In the genomic region with DNA sequence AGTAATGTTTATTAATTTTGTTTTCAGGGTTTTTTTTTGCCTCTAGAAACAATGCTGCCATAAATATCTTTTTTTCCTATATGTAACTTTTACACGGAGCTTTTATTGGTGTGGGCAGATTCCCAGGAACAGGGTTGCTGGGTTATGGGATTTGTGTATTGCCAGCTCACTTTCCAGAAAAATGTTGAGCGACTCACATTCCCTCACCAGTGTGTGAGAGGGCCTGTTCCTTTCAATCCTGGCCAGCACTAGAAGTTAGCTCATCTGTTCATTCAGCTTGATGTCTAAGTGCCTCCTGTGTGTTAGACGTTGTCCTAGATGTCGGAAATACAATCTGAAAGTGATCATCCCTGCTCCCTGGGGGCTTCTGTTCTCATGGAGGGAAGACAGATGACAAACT, we compare ENCODE assay signal across 24 cellular contexts. TPM values are rescaled to one million over a fixed set of nuclear protein-coding genes. Genes with fewer than 3 reads are reported as not detected.
DNase-seq lines count a peak whose midpoint lies in the region; ATAC-seq, FAIRE-seq and TF ChIP-seq lines count a peak whose summit lies in the region.
"Had no signal": no experiment of that assay in that cellular context is flagged by ENCODE, and none has a peak within 500 bp of the region (broad histone marks: within the 10 kb centered on the region; RNA-seq: fewer than 3 reads in every experiment).

No MANE protein-coding gene starts in this region.

- H3K36me3 ChIP-seq in mammary epithelial cell (ENCODE audit: insufficient read depth, low read length): no peaks in the 10 kb centered on the region
- H3K36me3 ChIP-seq in breast epithelium: peaks cover 4% of the 10 kb centered on the region
- H3K36me3 ChIP-seq in astrocyte (ENCODE audit: insufficient read depth, low read length): peaks cover 3% of the 10 kb centered on the region
- H3K36me3 ChIP-seq in WERI-Rb-1: peaks cover 46% of the 10 kb centered on the region

- BruUV-seq in mammary epithelial cell (replicated peaks; lab: Mats Ljungman, UMichigan): no TSS peak

- H4K20me1 ChIP-seq in mammary epithelial cell (ENCODE audit: insufficient read depth, low read length) (no peaks in the 10 kb centered on the region), astrocyte (ENCODE audit: insufficient read depth, low read length) (peaks cover 36% of the 10 kb centered on the region)

- no peak overlapping the region for H2AFZ ChIP-seq in mammary epithelial cell (ENCODE audit: low read depth, low read length)
- H2AFZ ChIP-seq in astrocyte (ENCODE audit: low read depth, low read length): no peak overlapping the region
- H2AFZ ChIP-seq: GM23338, PC-9 had no signal

- no peak overlapping the region for H3K27ac ChIP-seq in mammary epithelial cell (ENCODE audit: insufficient read depth, low read depth, low read length)
- H3K27ac ChIP-seq in breast epithelium: no peak overlapping the region
- H3K27ac ChIP-seq in astrocyte (ENCODE audit: low read depth, low read length): no peak overlapping the region
- no peak overlapping the region for H3K27ac ChIP-seq in WERI-Rb-1
- H3K27ac ChIP-seq: 22Rv1, PC-9 had no signal

- in situ Hi-C loops in mammary epithelial cell (cut with MboI; ENCODE audit: low sequenced_read_pairs in 2 of 2): no loop called here

- intact Hi-C loops in mammary epithelial cell (cut with micrococcal nuclease) (loop anchor here (5.0 kb wide), 1 partner anchor 195 kb away; a partner anchor contains a TSS), breast epithelium (cut with DNase I; ENCODE audit: low total_unique reads) (no loop called here)

- H3K27ac Mint-ChIP-seq in astrocyte (ENCODE audit: unreplicated experiment): peak overlapping the region; percentile 34
- peak overlapping the region; percentile 19 for H3K27ac Mint-ChIP-seq in stimulated activated effector memory CD8-positive, alpha-beta T cell treated with anti-CD3 and anti-CD28 coated beads, Interleukin-12 subunit alpha, Interleukin-12 subunit beta, amount 100 ng/mL, for 72 hours
- no peak overlapping the region for H3K27ac Mint-ChIP-seq in activated CD4-positive, alpha-beta T cell treated with anti-CD3 and anti-CD28 coated beads, Interleukin-2, amount 10 ng/mL, durations not matched to agents 7 days and 5 days
- no peak overlapping the region for H3K27ac Mint-ChIP-seq in naive thymus-derived CD8-positive, alpha-beta T cell
- H3K27ac Mint-ChIP-seq: GM23338 had no signal

- H3K4me1 ChIP-seq in mammary epithelial cell (ENCODE audit: insufficient read depth, low read length) (peaks cover 4% of the 10 kb centered on the region), breast epithelium (peaks cover 0 to 6% of the 10 kb centered on the region in 2 donors), astrocyte (ENCODE audit: insufficient read depth, low read length) (peaks cover 11% of the 10 kb centered on the region)

- peaks cover 14% of the 10 kb centered on the region for H3K9me3 Mint-ChIP-seq in astrocyte (ENCODE audit: unreplicated experiment)
- peaks cover 14% of the 10 kb centered on the region for H3K9me3 Mint-ChIP-seq in stimulated activated effector memory CD8-positive, alpha-beta T cell treated with anti-CD3 and anti-CD28 coated beads, Interleukin-12 subunit alpha, Interleukin-12 subunit beta, amount 100 ng/mL, for 72 hours
- H3K9me3 Mint-ChIP-seq in activated CD4-positive, alpha-beta T cell treated with anti-CD3 and anti-CD28 coated beads, Interleukin-2, amount 10 ng/mL, durations not matched to agents 7 days and 5 days: peaks cover 41% of the 10 kb centered on the region
- peaks cover 9 to 64% (median 36%) of the 10 kb centered on the region in 9 donors for H3K9me3 Mint-ChIP-seq in naive thymus-derived CD8-positive, alpha-beta T cell

- dilution Hi-C loops in mammary epithelial cell (cut with HindIII; ENCODE audit: low sequenced_read_pairs): no loop called here

- WGBS in mammary epithelial cell (ENCODE audit: low coverage, missing lambda C conversion rate): 87% methylated on average over 4 of the region's 4 CpGs

- H3K4me3 ChIP-seq in mammary epithelial cell (replicated peaks in 1 of 3; ENCODE audit: insufficient read depth in 1 of 3, low read depth in 2 of 3, low read length in 3 of 3) (no peak overlapping the region), breast epithelium (no peak overlapping the region), astrocyte (ENCODE audit: insufficient read depth, low read depth, low read length) (no peak overlapping the region), WERI-Rb-1 (ENCODE audit: low read depth, low read length) (no peak overlapping the region)
- H3K4me3 ChIP-seq: GM23338, PC-9 had no signal

- H3K36me3 Mint-ChIP-seq in astrocyte (ENCODE audit: low read depth, unreplicated experiment): peaks cover 39% of the 10 kb centered on the region
- peaks cover 45% of the 10 kb centered on the region for H3K36me3 Mint-ChIP-seq in stimulated activated effector memory CD8-positive, alpha-beta T cell treated with anti-CD3 and anti-CD28 coated beads, Interleukin-12 subunit alpha, Interleukin-12 subunit beta, amount 100 ng/mL, for 72 hours
- H3K36me3 Mint-ChIP-seq in activated CD4-positive, alpha-beta T cell treated with anti-CD3 and anti-CD28 coated beads, Interleukin-2, amount 10 ng/mL, durations not matched to agents 7 days and 5 days (ENCODE audit: low read depth): peaks cover 55% of the 10 kb centered on the region
- peaks cover 43 to 54% (median 49%) of the 10 kb centered on the region in 3 donors for H3K36me3 Mint-ChIP-seq in naive thymus-derived CD8-positive, alpha-beta T cell

- H3K27me3 ChIP-seq in mammary epithelial cell (ENCODE audit: insufficient read depth, low read length) (no peaks in the 10 kb centered on the region), breast epithelium (no peaks in the 10 kb centered on the region), astrocyte (ENCODE audit: insufficient read depth, low read length) (no peaks in the 10 kb centered on the region), WERI-Rb-1 (ENCODE audit: insufficient read depth, low read depth, severe bottlenecking) (no peaks in the 10 kb centered on the region)

- peaks cover 19% of the 10 kb centered on the region for H3K4me1 Mint-ChIP-seq in astrocyte (ENCODE audit: low read depth, unreplicated experiment)
- peaks cover 39% of the 10 kb centered on the region for H3K4me1 Mint-ChIP-seq in stimulated activated effector memory CD8-positive, alpha-beta T cell treated with anti-CD3 and anti-CD28 coated beads, Interleukin-12 subunit alpha, Interleukin-12 subunit beta, amount 100 ng/mL, for 72 hours
- peaks cover 19% of the 10 kb centered on the region for H3K4me1 Mint-ChIP-seq in activated CD4-positive, alpha-beta T cell treated with anti-CD3 and anti-CD28 coated beads, Interleukin-2, amount 10 ng/mL, durations not matched to agents 7 days and 5 days
- peaks cover 19 to 28% (median 24%) of the 10 kb centered on the region in 4 donors for H3K4me1 Mint-ChIP-seq in naive thymus-derived CD8-positive, alpha-beta T cell

- H3K4me2 ChIP-seq in mammary epithelial cell (ENCODE audit: insufficient read depth, low read depth, low read length) (no peak overlapping the region), astrocyte (ENCODE audit: low read length) (no peak overlapping the region)
- H3K4me2 ChIP-seq: GM23338, PC-9 had no signal

- H3K27me3 Mint-ChIP-seq in astrocyte (ENCODE audit: low read depth, unreplicated experiment): no peaks in the 10 kb centered on the region
- no peaks in the 10 kb centered on the region for H3K27me3 Mint-ChIP-seq in activated CD4-positive, alpha-beta T cell treated with anti-CD3 and anti-CD28 coated beads, Interleukin-2, amount 10 ng/mL, durations not matched to agents 7 days and 5 days
- H3K27me3 Mint-ChIP-seq in naive thymus-derived CD8-positive, alpha-beta T cell: no peaks in the 10 kb centered on the region
- H3K27me3 Mint-ChIP-seq: CD4-positive, alpha-beta memory T cell had no signal

- POLR2A ChIA-PET in activated CD4-positive, alpha-beta T cell treated with anti-CD3 and anti-CD28 coated beads, Interleukin-2, amount 10 ng/mL, durations not matched to agents 7 days and 5 days (lab: Charles Lee): no interaction called here
- POLR2A ChIA-PET in naive thymus-derived CD8-positive, alpha-beta T cell (lab: Charles Lee): interaction anchor here (0.9 kb wide), 1 partner anchor 16 kb away, joined by 3 read pairs; no protein-coding TSS in a partner anchor

- no peak overlapping the region for H3K4me3 Mint-ChIP-seq in astrocyte (ENCODE audit: unreplicated experiment)
- no peak overlapping the region for H3K4me3 Mint-ChIP-seq in stimulated activated effector memory CD8-positive, alpha-beta T cell treated with anti-CD3 and anti-CD28 coated beads, Interleukin-12 subunit alpha, Interleukin-12 subunit beta, amount 100 ng/mL, for 72 hours
- no peak overlapping the region for H3K4me3 Mint-ChIP-seq in activated CD4-positive, alpha-beta T cell treated with anti-CD3 and anti-CD28 coated beads, Interleukin-2, amount 10 ng/mL, durations not matched to agents 7 days and 5 days
- no peak overlapping the region for H3K4me3 Mint-ChIP-seq in naive thymus-derived CD8-positive, alpha-beta T cell
- H3K4me3 Mint-ChIP-seq: CD4-positive, alpha-beta memory T cell; GM23338 had no signal

- DNase-seq in mammary epithelial cell (peak; percentile 2), breast epithelium (ENCODE audit: low spot score in 2 of 2) (no peak), astrocyte (ENCODE audit: low read depth) (peak; percentile 9), iris pigment epithelial cell (ENCODE audit: low read depth) (peak; percentile 25), WERI-Rb-1 (no peak)
- no peak for DNase-seq in stimulated activated effector memory CD8-positive, alpha-beta T cell treated with anti-CD3 and anti-CD28 coated beads, Interleukin-12 subunit alpha, Interleukin-12 subunit beta, amount 100 ng/mL, for 72 hours (ENCODE audit: low spot score in 2 of 2)
- no peak for DNase-seq in activated CD4-positive, alpha-beta T cell treated with anti-CD3 and anti-CD28 coated beads, Interleukin-2, amount 10 ng/mL, durations not matched to agents 7 days and 5 days
- no peak for DNase-seq in naive thymus-derived CD8-positive, alpha-beta T cell
- DNase-seq: Calu3; CD4-positive, alpha-beta memory T cell; DMS53; KBM-7; NCI-H1092; NCI-H146; NCI-H2081 treated with DMSO at 0.1 percent for 48 hours; NCI-H510A treated with DMSO at 0.1 percent for 48 hours; NCI-H82; PC-9 had no signal

- no peak for TF ChIP-seq POLR2A in breast epithelium (IDR thresholded peaks at IDR 0.05)

- TF ChIP-seq CTCF in mammary epithelial cell (conservative IDR thresholded peaks at IDR 0.05 in 1 of 2, IDR thresholded peaks at IDR 0.05 in 1 of 2; ENCODE audit: extremely low read depth in 1 of 2, insufficient read depth in 1 of 2, low read depth in 1 of 2, low read length in 2 of 2): no peak
- no peak for TF ChIP-seq CTCF in breast epithelium (IDR thresholded peaks at IDR 0.05)
- no peak for TF ChIP-seq CTCF in astrocyte (IDR thresholded peaks at IDR 0.05; ENCODE audit: insufficient read depth, low read depth, low read length)
- no peak for TF ChIP-seq CTCF in WERI-Rb-1 (IDR thresholded peaks at IDR 0.05; ENCODE audit: low read depth, low read length)

- H3K79me2 ChIP-seq in mammary epithelial cell (ENCODE audit: insufficient read depth, low read length): peaks cover 50% of the 10 kb centered on the region
- H3K79me2 ChIP-seq in astrocyte (ENCODE audit: insufficient read depth, low read length): peaks cover 67% of the 10 kb centered on the region

- H3K9me3 ChIP-seq in mammary epithelial cell (replicated peaks; ENCODE audit: insufficient read depth, low read length) (peaks cover 5% of the 10 kb centered on the region), breast epithelium (peaks cover 0 to 21% of the 10 kb centered on the region in 2 donors), astrocyte (ENCODE audit: insufficient read depth, low read depth, low read length) (no peaks in the 10 kb centered on the region), WERI-Rb-1 (ENCODE audit: severe bottlenecking) (no peaks in the 10 kb centered on the region)

- H3K9ac ChIP-seq in mammary epithelial cell (ENCODE audit: insufficient read depth, low read length) (no peak overlapping the region), astrocyte (ENCODE audit: low read length) (no peak overlapping the region)

- no peak for FAIRE-seq in astrocyte (lab: Jason Lieb, UNC)
- FAIRE-seq: GM18507 had no signal

- no peak for ATAC-seq in stimulated activated effector memory CD8-positive, alpha-beta T cell treated with anti-CD3 and anti-CD28 coated beads, Interleukin-12 subunit alpha, Interleukin-12 subunit beta, amount 100 ng/mL, for 72 hours
- no peak for ATAC-seq in naive thymus-derived CD8-positive, alpha-beta T cell
- ATAC-seq: GM23338, HCT116 had no signal

- CTCF ChIA-PET in mammary epithelial cell (lab: Charles Lee; ENCODE audit: low non-redundant PET): no interaction called here
- CTCF ChIA-PET in activated CD4-positive, alpha-beta T cell treated with anti-CD3 and anti-CD28 coated beads, Interleukin-2, amount 10 ng/mL, durations not matched to agents 7 days and 5 days (lab: Charles Lee): no interaction called here

RNA-seq across cellular contexts. Expression of a gene that starts 2.6 kb away (rescaled TPM):
- 10 to 100 TPM in 1 of 2 donors, 1 to 10 TPM in 1; 6.7 to 12.5 TPM for total RNA-seq in mammary epithelial cell
- 5.7 TPM for polyA plus RNA-seq in mammary epithelial cell
- polyA minus RNA-seq in mammary epithelial cell: 2.0 TPM
- total RNA-seq in breast epithelium: 1 to 10 TPM; 5.4 to 9.8 (median 8.9) TPM
- 10.9 and 12.2 TPM in 2 replicates for total RNA-seq in astrocyte
- total RNA-seq in activated CD4-positive, alpha-beta T cell treated with anti-CD3 and anti-CD28 coated beads, Interleukin-2, amount 10 ng/mL, durations not matched to agents 7 days and 5 days: 1 to 10 TPM; 6.4 TPM
- 1 to 10 TPM; 7.9 to 9.3 TPM for total RNA-seq in naive thymus-derived CD8-positive, alpha-beta T cell
- 1 to 10 TPM; 6.3 to 9.8 (median 6.9) TPM for polyA plus RNA-seq in naive thymus-derived CD8-positive, alpha-beta T cell

RNA-seq across cellular contexts. Expression of a gene that starts 30.4 kb away (rescaled TPM):
- total RNA-seq in mammary epithelial cell (1 to 10 TPM; 4.3 to 5.8 TPM), breast epithelium (1 to 10 TPM; 2.9 to 4.1 (median 3.4) TPM), astrocyte (4.9 and 6.8 TPM in 2 replicates)
- 0.85 TPM for polyA plus RNA-seq in mammary epithelial cell
- 2.3 TPM for polyA minus RNA-seq in mammary epithelial cell
- 1 to 10 TPM; 4.4 to 6.3 TPM for total RNA-seq in activated CD4-positive, alpha-beta T cell treated with anti-CD3 and anti-CD28 coated beads, Interleukin-2, amount 10 ng/mL, durations not matched to agents 7 days and 5 days
- 1 to 10 TPM; 8.5 to 9.0 TPM for total RNA-seq in naive thymus-derived CD8-positive, alpha-beta T cell
- polyA plus RNA-seq in naive thymus-derived CD8-positive, alpha-beta T cell: 1 to 10 TPM; 1.7 to 3.4 (median 1.8) TPM
- total RNA-seq: MCF 10A had no signal

RNA-seq across cellular contexts. Expression of a gene that starts 45.3 kb away (rescaled TPM):
- under 1 TPM in 1 of 2 donors, not detected in 1; 0.50 TPM for total RNA-seq in mammary epithelial cell
- polyA plus RNA-seq in mammary epithelial cell: not detected
- not detected for polyA minus RNA-seq in mammary epithelial cell
- under 1 TPM in 1 of 3 donors, not detected in 2; 0.33 TPM for total RNA-seq in breast epithelium
- total RNA-seq in astrocyte: 0.27 TPM in 1 of 2 replicates, not detected in the other
- under 1 TPM; 0.20 to 0.25 TPM for total RNA-seq in activated CD4-positive, alpha-beta T cell treated with anti-CD3 and anti-CD28 coated beads, Interleukin-2, amount 10 ng/mL, durations not matched to agents 7 days and 5 days
- total RNA-seq in naive thymus-derived CD8-positive, alpha-beta T cell: not detected
- polyA plus RNA-seq in naive thymus-derived CD8-positive, alpha-beta T cell: under 1 TPM in 1 of 3 donors, not detected in 2; 0.21 TPM
- total RNA-seq: Calu3; CD4-positive, alpha-beta memory T cell; MCF 10A had no signal
- polyA plus RNA-seq: BJ; CD4-positive, alpha-beta memory T cell; GM23338 had no signal

RNA-seq across cellular contexts. Expression of a gene that starts 58.9 kb away (rescaled TPM):
- total RNA-seq in mammary epithelial cell (1 to 10 TPM; 8.0 to 9.7 TPM), breast epithelium (10 to 100 TPM; 12.3 to 13.0 (median 12.5) TPM), astrocyte (2.3 and 3.2 TPM in 2 replicates)
- 1.9 TPM for polyA plus RNA-seq in mammary epithelial cell
- 1.3 TPM for polyA minus RNA-seq in mammary epithelial cell
- total RNA-seq in activated CD4-positive, alpha-beta T cell treated with anti-CD3 and anti-CD28 coated beads, Interleukin-2, amount 10 ng/mL, durations not matched to agents 7 days and 5 days: 1 to 10 TPM; 4.7 to 5.6 TPM
- total RNA-seq in naive thymus-derived CD8-positive, alpha-beta T cell: 10 to 100 TPM; 11.7 to 13.3 TPM
- polyA plus RNA-seq in naive thymus-derived CD8-positive, alpha-beta T cell: 1 to 10 TPM in 2 of 3 donors, under 1 TPM in 1; 0.93 to 2.8 (median 1.7) TPM
- total RNA-seq: Calu3, MCF 10A had no signal

Comparison
In these comparisons a context has a peak if more than half of its experiments do, and no peak if none do; other contexts are left out.
1. DNase-seq: peak in mammary epithelial cell (single experiment), astrocyte (single experiment) and iris pigment epithelial cell (single experiment); none in breast epithelium (0 of 2), stimulated activated effector memory CD8-positive, alpha-beta T cell treated with anti-CD3 and anti-CD28 coated beads, Interleukin-12 subunit alpha, Interleukin-12 subunit beta, amount 100 ng/mL, for 72 hours (0 of 2), activated CD4-positive, alpha-beta T cell treated with anti-CD3 and anti-CD28 coated beads, Interleukin-2, amount 10 ng/mL, durations not matched to agents 7 days and 5 days (single experiment), naive thymus-derived CD8-positive, alpha-beta T cell (0 of 10) and WERI-Rb-1 (single experiment).
2. H3K27ac Mint-ChIP-seq: peak in astrocyte (single experiment) and stimulated activated effector memory CD8-positive, alpha-beta T cell treated with anti-CD3 and anti-CD28 coated beads, Interleukin-12 subunit alpha, Interleukin-12 subunit beta, amount 100 ng/mL, for 72 hours (single experiment); none in activated CD4-positive, alpha-beta T cell treated with anti-CD3 and anti-CD28 coated beads, Interleukin-2, amount 10 ng/mL, durations not matched to agents 7 days and 5 days (single experiment) and naive thymus-derived CD8-positive, alpha-beta T cell (0 of 10).